13 cellular contexts compared by ENCODE assay signal in the genomic region with DNA sequence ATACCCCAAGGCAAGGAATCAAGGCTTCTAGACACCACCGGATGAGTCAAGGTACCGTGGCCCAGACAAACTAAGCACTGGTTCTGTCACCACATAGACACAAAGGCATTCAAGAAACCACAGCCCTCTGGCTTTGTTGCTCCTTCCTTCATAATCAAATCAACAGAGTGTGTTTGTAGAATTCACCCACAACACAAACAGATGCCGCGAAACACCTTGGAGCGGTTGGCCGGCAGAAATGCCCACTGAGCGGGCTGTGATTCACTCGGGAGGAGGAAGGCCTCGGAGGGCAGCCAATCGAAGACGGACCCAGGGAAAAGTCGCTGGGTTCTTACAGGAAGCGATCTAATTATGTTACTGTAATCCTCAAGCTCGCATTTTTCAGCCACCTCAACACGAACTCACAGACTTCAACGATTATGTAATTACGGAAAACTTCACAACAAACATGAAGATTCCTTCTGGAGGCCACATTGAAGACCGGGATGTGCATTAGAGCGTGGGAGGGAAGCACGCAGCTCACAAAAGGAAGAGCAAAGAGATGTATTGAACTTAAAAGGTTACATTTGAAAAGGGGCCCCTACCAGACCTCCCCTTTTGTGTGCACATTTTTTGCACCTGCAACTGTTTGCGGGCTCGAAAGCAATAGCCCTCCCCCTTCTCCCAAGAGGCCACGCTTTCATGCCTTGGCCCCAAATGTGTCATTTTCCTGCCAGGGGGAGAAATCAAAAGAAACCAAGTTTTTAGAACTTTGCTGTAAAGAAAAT.
DNase-seq lines count a peak whose midpoint lies in the region; ATAC-seq and TF ChIP-seq lines count a peak whose summit lies in the region.
"Had no signal": no experiment of that assay in that cellular context is flagged by ENCODE, and none has a peak within 500 bp of the region (broad histone marks: within the 10 kb centered on the region; RNA-seq: fewer than 3 reads in every experiment).

No MANE protein-coding gene starts in this region.

- TF ChIP-seq CTCF in Panc1 (IDR thresholded peaks at IDR 0.05) (no peak), neural progenitor cell (IDR thresholded peaks at IDR 0.05) (no peak), suprapubic skin (IDR thresholded peaks at IDR 0.05) (no peak)

- H3K4me1 ChIP-seq in Panc1 (ENCODE audit: control insufficient read depth, insufficient read depth, low read length), result peaks cover 9% of the 10 kb centered on the region; the same call in 1 of the 2 replicates
- H3K4me1 ChIP-seq in neural progenitor cell, result peaks cover 6% of the 10 kb centered on the region
- H3K4me1 ChIP-seq in suprapubic skin, result peaks cover 12% of the 10 kb centered on the region

- H4K20me1 ChIP-seq in neural progenitor cell (ENCODE audit: low read depth), result no peaks in the 10 kb centered on the region

- peaks cover 23% of the 10 kb centered on the region for H3K4me1 Mint-ChIP-seq in activated naive CD8-positive, alpha-beta T cell treated with anti-CD3 and anti-CD28 coated beads, Interleukin-2, amount 10 ng/mL, durations not matched to agents 7 days and 5 days
- peaks cover 5% of the 10 kb centered on the region for H3K4me1 Mint-ChIP-seq in neural progenitor cell

- H3K27me3 ChIP-seq in Panc1 (ENCODE audit: control insufficient read depth, insufficient read depth, low read length), result no peaks in the 10 kb centered on the region
- H3K27me3 ChIP-seq in neural progenitor cell, result no peaks in the 10 kb centered on the region
- H3K27me3 ChIP-seq in suprapubic skin, result no peaks in the 10 kb centered on the region

- CTCF ChIA-PET in Panc1 (lab: Charles Lee), result no interaction called here

- WGBS in suprapubic skin, result 78% methylated on average over 23 of the region's 23 CpGs

- in situ Hi-C loops in Panc1 (cut with HindIII; ENCODE audit: low pct_unique_long_range_greater_than_20kb, low sequenced_read_pairs), result no loop called here

- no peaks in the 10 kb centered on the region for H3K36me3 ChIP-seq in Panc1 (ENCODE audit: control insufficient read depth, insufficient read depth, low read length)
- no peaks in the 10 kb centered on the region for H3K36me3 ChIP-seq in neural progenitor cell
- no peaks in the 10 kb centered on the region for H3K36me3 ChIP-seq in suprapubic skin

- TF ChIP-seq POLR2A in suprapubic skin (IDR thresholded peaks at IDR 0.05), result no peak

- H3K79me2 ChIP-seq in neural progenitor cell (ENCODE audit: low read depth), result no peaks in the 10 kb centered on the region

- POLR2A ChIA-PET in Panc1 (lab: Charles Lee), result interaction anchor here (0.7 kb wide), 1 partner anchor 165 kb away, joined by 3 read pairs; no protein-coding TSS in a partner anchor
- POLR2A ChIA-PET in activated naive CD8-positive, alpha-beta T cell treated with anti-CD3 and anti-CD28 coated beads, Interleukin-2, amount 10 ng/mL, durations not matched to agents 7 days and 5 days (lab: Charles Lee), result no interaction called here

- peak; percentile 89 for ATAC-seq in Panc1
- ATAC-seq in activated naive CD8-positive, alpha-beta T cell treated with anti-CD3 and anti-CD28 coated beads, Interleukin-2, amount 10 ng/mL, durations not matched to agents 7 days and 5 days (ENCODE audit: low read depth), result peak; percentile 47
- ATAC-seq: activated CD4-positive, CD25-positive, alpha-beta regulatory T cell treated with anti-CD3 and anti-CD28 coated beads, Interleukin-2, amount 50 U/mL, for 24 hours had no signal

- H3K4me3 ChIP-seq in Panc1 (ENCODE audit: low read depth in 2 of 2, low read length in 2 of 2), result peak overlapping the region in 1 of 2 experiments; percentile 16; a peak in 2 of 4 replicates
- no peak overlapping the region for H3K4me3 ChIP-seq in neural progenitor cell
- H3K4me3 ChIP-seq in suprapubic skin, result no peak overlapping the region
- H3K4me3 ChIP-seq: PC-9 had no signal

- H3K4me2 ChIP-seq in neural progenitor cell, result no peak overlapping the region
- H3K4me2 ChIP-seq: PC-9 had no signal

- DNase-seq in GM03348 (ENCODE audit: low spot score) (peak; percentile 87), Panc1 (ENCODE audit: low read depth, low spot score) (no peak), neural progenitor cell (ENCODE audit: low spot score) (no peak), NCI-H128 (lab: John Stamatoyannopoulos, UW; ENCODE audit: unreplicated experiment) (no peak), putamen (ENCODE audit: low spot score) (no peak), suprapubic skin (ENCODE audit: low spot score in 2 of 2) (no peak)
- peak; percentile 31 for DNase-seq in activated naive CD8-positive, alpha-beta T cell treated with anti-CD3 and anti-CD28 coated beads, Interleukin-2, amount 10 ng/mL, durations not matched to agents 7 days and 5 days
- DNase-seq: caudate nucleus, glutamatergic neuron, midbrain, NCI-H1930 had no signal

- peaks cover 15% of the 10 kb centered on the region for H3K27me3 Mint-ChIP-seq in activated naive CD8-positive, alpha-beta T cell treated with anti-CD3 and anti-CD28 coated beads, Interleukin-2, amount 10 ng/mL, durations not matched to agents 7 days and 5 days
- peaks cover 5% of the 10 kb centered on the region for H3K27me3 Mint-ChIP-seq in neural progenitor cell (ENCODE audit: insufficient read depth, low read depth)

- H3K27ac ChIP-seq in Panc1 (ENCODE audit: low read length) (peak overlapping the region; percentile 71), neural progenitor cell (no peak overlapping the region), suprapubic skin (no peak overlapping the region)
- H3K27ac ChIP-seq: PC-9 had no signal

- H3K9me3 ChIP-seq in Panc1 (ENCODE audit: control insufficient read depth, insufficient read depth, low read depth, low read length) (no peaks in the 10 kb centered on the region), neural progenitor cell (ENCODE audit: low read depth) (no peaks in the 10 kb centered on the region), suprapubic skin (no peaks in the 10 kb centered on the region)

- intact Hi-C loops in Panc1 (cut with micrococcal nuclease; ENCODE audit: unreplicated experiment), result loop anchor here (5.0 kb wide), 1 partner anchor 95 kb away; no protein-coding TSS in a partner anchor

- peak overlapping the region; percentile 68 for H3K27ac Mint-ChIP-seq in activated naive CD8-positive, alpha-beta T cell treated with anti-CD3 and anti-CD28 coated beads, Interleukin-2, amount 10 ng/mL, durations not matched to agents 7 days and 5 days
- H3K27ac Mint-ChIP-seq in neural progenitor cell, result peak overlapping the region; percentile 64

- H3F3A ChIP-seq in neural progenitor cell (ENCODE audit: low read depth), result no peaks in the 10 kb centered on the region

- H3K9me3 Mint-ChIP-seq in activated naive CD8-positive, alpha-beta T cell treated with anti-CD3 and anti-CD28 coated beads, Interleukin-2, amount 10 ng/mL, durations not matched to agents 7 days and 5 days, result no peaks in the 10 kb centered on the region
- no peaks in the 10 kb centered on the region for H3K9me3 Mint-ChIP-seq in neural progenitor cell

- peaks cover 6% of the 10 kb centered on the region for H3K36me3 Mint-ChIP-seq in activated naive CD8-positive, alpha-beta T cell treated with anti-CD3 and anti-CD28 coated beads, Interleukin-2, amount 10 ng/mL, durations not matched to agents 7 days and 5 days
- H3K36me3 Mint-ChIP-seq in neural progenitor cell, result no peaks in the 10 kb centered on the region

- H3K4me3 Mint-ChIP-seq in activated naive CD8-positive, alpha-beta T cell treated with anti-CD3 and anti-CD28 coated beads, Interleukin-2, amount 10 ng/mL, durations not matched to agents 7 days and 5 days, result peak overlapping the region; percentile 74
- H3K4me3 Mint-ChIP-seq in neural progenitor cell, result no peak overlapping the region

- H3K9ac ChIP-seq in neural progenitor cell, result no peak overlapping the region

- no TSS peak for BruUV-seq in Panc1 (replicated peaks; lab: Mats Ljungman, UMichigan)

- H2AFZ ChIP-seq in neural progenitor cell (replicated peaks), result peak overlapping the region; percentile 15
- H2AFZ ChIP-seq: PC-9 had no signal

- no peak for TF ChIP-seq EP300 in suprapubic skin (IDR thresholded peaks at IDR 0.05)

Comparison
In these comparisons a context has a peak if more than half of its experiments do, and no peak if none do; other contexts are left out.
1. DNase-seq: peak in GM03348 (single experiment) and activated naive CD8-positive, alpha-beta T cell treated with anti-CD3 and anti-CD28 coated beads, Interleukin-2, amount 10 ng/mL, durations not matched to agents 7 days and 5 days (single experiment); none in Panc1 (single experiment), neural progenitor cell (single experiment), NCI-H128 (single experiment), putamen (single experiment) and suprapubic skin (0 of 2).